ENCODE assay signal across 8 cellular contexts in genomic region chr19:19531951-19532805, GRCh38. TPM values are rescaled to one million over a fixed set of nuclear protein-coding genes. Genes with fewer than 3 reads are reported as not detected.
A peak's percentile ranks its signal among the peaks of the same experiment; 100 is the strongest.
DNase-seq lines count a peak whose midpoint lies in the region; ATAC-seq and TF ChIP-seq lines count a peak whose summit lies in the region.

No MANE protein-coding gene starts in this region.

- H3K27me3 Mint-ChIP-seq in MCF 10A (ENCODE audit: insufficient read depth, unreplicated experiment) = no peaks in the 10 kb centered on the region

- TSS peak; percentile 10 for BruUV-seq in MCF 10A (replicated peaks; lab: Mats Ljungman, UMichigan)

- peaks cover 11% of the 10 kb centered on the region for H3K4me1 Mint-ChIP-seq in MCF 10A (ENCODE audit: insufficient read depth, unreplicated experiment)

- no peaks in the 10 kb centered on the region for H3K9me3 Mint-ChIP-seq in MCF 10A (ENCODE audit: unreplicated experiment)

- intact Hi-C loops in MCF 10A (cut with micrococcal nuclease) = loop anchor here (1.0 to 5.0 kb wide), 2 partner anchors 112 to 425 kb away; no protein-coding TSS in a partner anchor

- TF ChIP-seq CTCF in WERI-Rb-1 (IDR thresholded peaks at IDR 0.05; ENCODE audit: low read depth, low read length) = peak; percentile 96
- peak; percentile 89 for TF ChIP-seq CTCF in MCF 10A (IDR thresholded peaks at IDR 0.05; ENCODE audit: unreplicated experiment)

- H3K36me3 ChIP-seq in WERI-Rb-1 = peaks cover 11% of the 10 kb centered on the region

- POLR2A ChIA-PET in MCF 10A (lab: Yijun Ruan, JAX) = interaction anchor here (0.5 to 2.4 kb wide), 11 partner anchors 16 to 137 kb away, joined by 3 to 10 read pairs (median 4); partner anchors contain the start of genes NDUFA13 and TSSK6

- H3K9me3 ChIP-seq in WERI-Rb-1 (ENCODE audit: severe bottlenecking) = no peaks in the 10 kb centered on the region

- H3K4me3 ChIP-seq in WERI-Rb-1 (ENCODE audit: low read depth, low read length) = peak overlapping the region; percentile 22

- H3K4me3 Mint-ChIP-seq in MCF 10A (ENCODE audit: unreplicated experiment) = no peak overlapping the region

- H3K27ac Mint-ChIP-seq in MCF 10A (ENCODE audit: low read depth, unreplicated experiment) = no peak overlapping the region

- CTCF ChIA-PET in MCF 10A (lab: Yijun Ruan, JAX) = interaction anchor here (0.6 to 8.1 kb wide), 52 partner anchors 10 to 744 kb away, joined by 3 to 107 read pairs (median 5); partner anchors contain the start of genes ATP13A1, GMIP, LPAR2 and NDUFA13

- no peak for ATAC-seq in GM18520 (IDR thresholded peaks at IDR 0.05; ENCODE audit: unreplicated experiment)

- DNase-seq in NCI-H1417 (lab: John Stamatoyannopoulos, UW) (peak; percentile 65 to 78 (median 67)), NCI-H1417 treated with DMSO at 0.1 percent for 48 hours (lab: John Stamatoyannopoulos, UW) (no peak), NCI-H128 (lab: John Stamatoyannopoulos, UW; ENCODE audit: unreplicated experiment) (peak; percentile 32), WERI-Rb-1 (peak; percentile 80), MCF 10A (ENCODE audit: unreplicated experiment) (peak; percentile 80), iris pigment epithelial cell (ENCODE audit: low read depth) (peak; percentile 43)
- DNase-seq in stimulated activated CD4-positive, alpha-beta T cell treated with anti-CD3 and anti-CD28 coated beads, Interleukin-15, amount 100 ng/mL, for 24 hours = peak; percentile 89

- H3K36me3 Mint-ChIP-seq in MCF 10A (ENCODE audit: insufficient read depth, unreplicated experiment) = peaks cover 30% of the 10 kb centered on the region

- peak overlapping the region; percentile 19; the same call in 1 of the 2 replicates for H3K27ac ChIP-seq in WERI-Rb-1

- no peaks in the 10 kb centered on the region for H3K27me3 ChIP-seq in WERI-Rb-1 (ENCODE audit: insufficient read depth, low read depth, severe bottlenecking)

RNA-seq across cellular contexts. Expression of gene YJEFN3, which starts 3.5 kb away (rescaled TPM):
- total RNA-seq in MCF 10A (2022) = 11.9 and 21.7 TPM in 2 replicates

RNA-seq across cellular contexts. Expression of gene CILP2, which starts 5.9 kb away (rescaled TPM):
- total RNA-seq in MCF 10A (2022) = 0.12 and 0.29 TPM in 2 replicates

RNA-seq across cellular contexts. Expression of gene NDUFA13, which starts 16.2 kb away (rescaled TPM):
- 354 and 393 TPM in 2 replicates for total RNA-seq in MCF 10A (2022)

RNA-seq across cellular contexts. Expression of gene TSSK6, which starts 16.8 kb away (rescaled TPM):
- total RNA-seq in MCF 10A (2022) = 4.8 and 6.6 TPM in 2 replicates
